12 cellular contexts compared by ENCODE assay signal in the genomic region with DNA sequence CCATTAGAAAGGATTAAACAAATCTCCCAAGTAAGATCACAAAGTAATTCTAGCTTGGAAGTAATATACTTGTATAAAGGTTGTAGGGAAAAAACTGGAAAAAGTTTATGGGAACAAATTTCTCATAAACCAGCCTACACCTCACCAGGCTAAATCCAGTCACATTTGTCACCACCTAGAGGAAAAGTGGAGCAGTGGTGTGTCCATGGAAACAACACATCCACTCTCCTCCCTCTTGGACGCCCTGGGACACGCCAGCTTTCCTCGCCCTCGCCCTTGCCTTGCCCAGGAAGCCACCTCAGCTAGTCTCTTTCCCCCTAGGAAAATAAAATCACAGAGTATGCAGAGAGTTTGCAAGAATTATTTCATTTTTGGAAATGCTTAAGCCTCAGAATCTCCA. TPM values are rescaled to one million over a fixed set of nuclear protein-coding genes. Genes with fewer than 3 reads are reported as not detected.
DNase-seq lines count a peak whose midpoint lies in the region; ATAC-seq, FAIRE-seq and TF ChIP-seq lines count a peak whose summit lies in the region.
"Had no signal": no experiment of that assay in that cellular context is flagged by ENCODE, and none has a peak within 500 bp of the region (broad histone marks: within the 10 kb centered on the region; RNA-seq: fewer than 3 reads in every experiment).

No MANE protein-coding gene starts in this region.

- intact Hi-C loops in heart right ventricle (cut with DNase I) = loop anchor here in 6 of 10 donors (2.0 to 10.0 kb wide), 11 partner anchors 34 to 166 kb away; no protein-coding TSS in a partner anchor

- CTCF ChIA-PET in SK-N-SH (lab: Yijun Ruan, JAX) = interaction anchor here (1.0 to 1.6 kb wide), 4 partner anchors 9 to 912 kb away, joined by 3 to 4 read pairs (median 3); no protein-coding TSS in a partner anchor

- H3K4me2 ChIP-seq in GM23248 (ENCODE audit: unreplicated experiment) = no peak overlapping the region
- peak overlapping the region; percentile 78 for H3K4me2 ChIP-seq in SK-N-SH

- H3K27me3 ChIP-seq in GM23248 (replicated peaks; ENCODE audit: insufficient read depth) (no peaks in the 10 kb centered on the region), SK-N-SH (ENCODE audit: insufficient read depth) (no peaks in the 10 kb centered on the region), heart right ventricle (no peaks in the 10 kb centered on the region)

- peak; percentile 34 for DNase-seq in GM23248
- DNase-seq in SK-N-SH = peak; percentile 19
- DNase-seq in heart right ventricle = peak; percentile 74 to 88
- peak; percentile 90 for DNase-seq in pulmonary artery endothelial cell (ENCODE audit: low read depth, low spot score)
- DNase-seq in T1000 (lab: John Stamatoyannopoulos, UW) = no peak
- no peak for DNase-seq in H54 (ENCODE audit: insufficient read length, low spot score)
- no peak for DNase-seq in GOT3 (lab: John Stamatoyannopoulos, UW)
- DNase-seq: activated CD8-positive, alpha-beta T cell treated with anti-CD3 and anti-CD28 coated beads for 36 hours; effector memory CD4-positive, alpha-beta T cell had no signal

- WGBS in GM23248 (ENCODE audit: low coverage in 1 of 2, low lambda C conversion rate in 2 of 2, missing lambda C conversion rate in 2 of 2), 2 experiments = 84 to 87% methylated on average over 4 of the region's 4 CpGs
- 84% methylated on average over 4 of the region's 4 CpGs for WGBS in SK-N-SH (ENCODE audit: low lambda C conversion rate)
- WGBS in heart right ventricle, 2 donors = 20 to 30% methylated on average over 4 of the region's 4 CpGs

- H3K9me2 ChIP-seq in GM23248 (ENCODE audit: insufficient read depth) = no peaks in the 10 kb centered on the region
- no peaks in the 10 kb centered on the region for H3K9me2 ChIP-seq in SK-N-SH

- H3K9ac ChIP-seq in GM23248 (no peak overlapping the region), SK-N-SH (peak overlapping the region; percentile 86)

- H3K4me3 ChIP-seq in GM23248 (no peak overlapping the region), SK-N-SH (ENCODE audit: low read depth in 2 of 2, low read length in 1 of 2) (peak overlapping the region in 1 of 2 experiments; percentile 67; a peak in 2 of 4 replicates), heart right ventricle (peak overlapping the region; percentile 50 to 75 (median 59))
- H3K4me3 ChIP-seq: HAP-1 had no signal

- no peaks in the 10 kb centered on the region for H3K36me3 ChIP-seq in GM23248 (ENCODE audit: low read depth)
- peaks cover 0 to 5% of the 10 kb centered on the region in 2 experiments for H3K36me3 ChIP-seq in SK-N-SH (replicated peaks in 1 of 2; ENCODE audit: control insufficient read depth in 1 of 2, insufficient read depth in 2 of 2, low read length in 1 of 2)
- H3K36me3 ChIP-seq in heart right ventricle = peaks cover 0 to 5% (median 0%) of the 10 kb centered on the region in 9 donors
- H3K36me3 ChIP-seq: HAP-1 had no signal

- TF ChIP-seq POLR2A in H54 (IDR thresholded peaks at IDR 0.05; ENCODE audit: low read depth, low read length) = no peak

- H3K79me2 ChIP-seq in GM23248 (ENCODE audit: insufficient read depth) = no peaks in the 10 kb centered on the region
- peaks cover 41% of the 10 kb centered on the region for H3K79me2 ChIP-seq in SK-N-SH (ENCODE audit: insufficient read depth)

- H3K9me3 ChIP-seq in GM23248 (ENCODE audit: low read depth) (no peaks in the 10 kb centered on the region), SK-N-SH (no peaks in the 10 kb centered on the region), heart right ventricle (no peaks in the 10 kb centered on the region)
- H3K9me3 ChIP-seq: HAP-1 had no signal

- no peak for FAIRE-seq in H54 (lab: Jason Lieb, UNC)
- FAIRE-seq: G401.6 had no signal

- H3K4me1 ChIP-seq in GM23248 (ENCODE audit: insufficient read depth) = peaks cover 53% of the 10 kb centered on the region
- H3K4me1 ChIP-seq in SK-N-SH (ENCODE audit: control insufficient read depth in 1 of 2, insufficient read depth in 2 of 2, low read depth in 1 of 2, low read length in 1 of 2) = peaks cover 0 to 25% of the 10 kb centered on the region in 2 experiments; a peak in 3 of 4 replicates
- peaks cover 4 to 70% (median 47%) of the 10 kb centered on the region in 9 donors for H3K4me1 ChIP-seq in heart right ventricle

- 0 out of 2 replicates have a peak, but pooled peaks cover 7% of the 10 kb centered on the region for H3F3A ChIP-seq in GM23248 (ENCODE audit: insufficient read depth)
- H3F3A ChIP-seq in SK-N-SH (replicated peaks; ENCODE audit: insufficient read depth) = peaks cover 12% of the 10 kb centered on the region

- TF ChIP-seq EP300 in SK-N-SH (IDR thresholded peaks at IDR 0.05; ENCODE audit: borderline replicate concordance in 1 of 2, low read depth in 1 of 2, low read length in 1 of 2) = no peak

- TF ChIP-seq CTCF in SK-N-SH (IDR thresholded peaks at IDR 0.05) (peak; percentile 49), heart right ventricle (IDR thresholded peaks at IDR 0.05) (peak in 6 of 9 donors; percentile 34 to 67 (median 50))

- POLR2A ChIA-PET in SK-N-SH (lab: Yijun Ruan, JAX) = no interaction called here

- in situ Hi-C loops in GM23248 (cut with MboI) = no loop called here

- no peak overlapping the region for H2AFZ ChIP-seq in GM23248
- no peak overlapping the region; the same call in 1 of the 2 replicates for H2AFZ ChIP-seq in SK-N-SH (ENCODE audit: low read depth)

- H4K20me1 ChIP-seq in GM23248 (ENCODE audit: insufficient read depth) = no peaks in the 10 kb centered on the region
- no peaks in the 10 kb centered on the region for H4K20me1 ChIP-seq in SK-N-SH (ENCODE audit: insufficient read depth)

- peak; percentile 32; the same call in 1 of the 2 replicates for TF ChIP-seq RAD21 in SK-N-SH (IDR thresholded peaks at IDR 0.05; ENCODE audit: low read length)

- peak; percentile 85 to 90 (median 88) for ATAC-seq in heart right ventricle
- ATAC-seq in GM18907 (IDR thresholded peaks at IDR 0.05; ENCODE audit: unreplicated experiment) = no peak
- ATAC-seq: activated CD8-positive, alpha-beta T cell treated with anti-CD3 and anti-CD28 coated beads for 36 hours had no signal

- H3K27ac ChIP-seq in GM23248 (no peak overlapping the region), SK-N-SH (ENCODE audit: low read depth in 2 of 2, low read length in 1 of 2) (peak overlapping the region in 1 of 2 experiments; percentile 79; a peak in 2 of 4 replicates), heart right ventricle (peak overlapping the region; percentile 84 to 99 (median 94))

TF ChIP-seq in SK-N-SH, 30 proteins besides CTCF, POLR2A, EP300 and RAD21:
- TF ChIP-seq GATA2 (CRISPR knock-in tag; IDR thresholded peaks at IDR 0.05) (no peak), FOSL2 (IDR thresholded peaks at IDR 0.05; ENCODE audit: borderline replicate concordance, low read depth) (no peak), FOXJ3 (CRISPR knock-in tag; IDR thresholded peaks at IDR 0.05) (no peak)
- TF ChIP-seq, protein P1, sequence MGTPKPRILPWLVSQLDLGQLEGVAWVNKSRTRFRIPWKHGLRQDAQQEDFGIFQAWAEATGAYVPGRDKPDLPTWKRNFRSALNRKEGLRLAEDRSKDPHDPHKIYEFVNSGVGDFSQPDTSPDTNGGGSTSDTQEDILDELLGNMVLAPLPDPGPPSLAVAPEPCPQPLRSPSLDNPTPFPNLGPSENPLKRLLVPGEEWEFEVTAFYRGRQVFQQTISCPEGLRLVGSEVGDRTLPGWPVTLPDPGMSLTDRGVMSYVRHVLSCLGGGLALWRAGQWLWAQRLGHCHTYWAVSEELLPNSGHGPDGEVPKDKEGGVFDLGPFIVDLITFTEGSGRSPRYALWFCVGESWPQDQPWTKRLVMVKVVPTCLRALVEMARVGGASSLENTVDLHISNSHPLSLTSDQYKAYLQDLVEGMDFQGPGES (IDR thresholded peaks at IDR 0.05; ENCODE audit: low read depth, low read length) = no peak

RNA-seq across cellular contexts. Expression of a gene that starts 2.2 kb away (rescaled TPM):
- 0.11 TPM in 1 of 2 replicates, not detected in the other for total RNA-seq in GM23248 (2014; rRNA removed; shearing (Covaris generic))
- polyA plus RNA-seq in GM23248 (2016; fragmentation: Nextera tagmentation; extraction: Ambion mirVana) = 0.09 and 0.10 TPM in 2 replicates
- 1.8 and 2.3 TPM in 2 replicates for polyA plus RNA-seq in SK-N-SH (2012; rRNA removed)
- 2.0 and 2.7 TPM in 2 replicates for polyA plus RNA-seq in SK-N-SH (2012; cell fraction: cytosol; rRNA removed)
- 1.7 and 3.9 TPM in 2 replicates for polyA plus RNA-seq in SK-N-SH (2012; cell fraction: nucleus; rRNA removed)
- 100 to 1,000 TPM in 7 of 10 donors, 10 to 100 TPM in 3; 82.5 to 173 (median 121) TPM for total RNA-seq in heart right ventricle
- polyA plus RNA-seq in heart right ventricle = 100 to 1,000 TPM in 1 of 2 donors, 10 to 100 TPM in 1; 81.2 to 194 TPM
- total RNA-seq in pulmonary artery endothelial cell = 71.1 and 103 TPM in 2 replicates
- total RNA-seq: activated CD8-positive, alpha-beta T cell treated with anti-CD3 and anti-CD28 coated beads for 36 hours had no signal

Comparison
In these comparisons a context has a peak if more than half of its experiments do, and no peak if none do; other contexts are left out.
1. DNase-seq: peak in GM23248 (single experiment), SK-N-SH (single experiment), heart right ventricle (2 of 2) and pulmonary artery endothelial cell (single experiment); none in T1000 (single experiment), H54 (single experiment) and GOT3 (single experiment).
2. RNA of a gene that starts 2.2 kb away (total RNA-seq): 82.5 to 173 TPM in heart right ventricle and 71.1 to 103 TPM in pulmonary artery endothelial cell; 0.11 TPM in GM23248; every median in the first group is over 10 times any median in the second.